ENCODE assay signal across 13 cellular contexts in the genomic region with DNA sequence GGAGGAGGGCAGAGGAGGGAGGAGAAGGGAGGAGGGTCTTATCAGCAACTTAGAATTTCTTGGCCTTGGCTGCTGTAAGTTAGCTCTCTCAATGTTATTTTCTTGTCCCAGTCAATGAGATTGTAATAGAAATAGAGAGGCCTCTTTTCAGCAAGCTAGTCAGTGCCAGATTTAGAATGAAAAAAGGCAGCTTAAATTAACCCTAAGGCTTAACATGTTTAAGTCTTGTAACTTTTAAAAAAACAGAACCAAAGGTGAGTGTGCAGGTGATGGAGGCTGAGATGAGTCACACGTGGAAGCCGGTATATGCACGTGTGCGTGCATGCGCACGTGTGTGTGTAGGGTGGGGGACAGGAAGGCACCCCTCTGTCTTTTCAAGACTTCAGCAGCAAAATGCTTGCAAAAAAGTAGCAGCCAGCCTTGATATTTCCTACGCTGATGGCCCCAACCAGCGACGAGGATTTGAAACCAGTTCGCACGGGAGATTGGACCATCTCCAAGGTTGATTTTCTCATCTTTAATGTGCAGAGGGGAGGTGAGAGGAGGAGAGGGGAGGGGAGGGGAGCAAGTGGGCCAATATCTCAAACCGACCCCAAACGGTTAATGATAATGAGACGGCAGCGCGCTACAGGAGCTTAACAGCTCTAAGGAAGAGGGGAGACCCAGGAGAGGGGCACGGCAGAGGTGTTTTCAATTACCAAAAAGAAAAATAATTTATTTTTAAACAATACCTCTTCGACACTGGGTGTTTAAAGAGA.
DNase-seq lines count a peak whose midpoint lies in the region; ATAC-seq and TF ChIP-seq lines count a peak whose summit lies in the region.
"Had no signal": no experiment of that assay in that cellular context is flagged by ENCODE, and none has a peak within 500 bp of the region (broad histone marks: within the 10 kb centered on the region; RNA-seq: fewer than 3 reads in every experiment).

No MANE protein-coding gene starts in this region.

- no peak overlapping the region for H2AFZ ChIP-seq in smooth muscle cell (ENCODE audit: low read depth)

- in situ Hi-C loops in astrocyte of the spinal cord (cut with HindIII; ENCODE audit: low sequenced_read_pairs): no loop called here

- H3K4me3 Mint-ChIP-seq in activated CD4-positive, alpha-beta T cell treated with anti-CD3 and anti-CD28 coated beads for 36 hours: no peak overlapping the region
- H3K4me3 Mint-ChIP-seq: activated CD4-positive, alpha-beta memory T cell treated with anti-CD3 and anti-CD28 coated beads, Interleukin-2, amount 10 ng/mL, durations not matched to agents 7 days and 5 days had no signal

- CTCF ChIA-PET in activated CD4-positive, alpha-beta T cell treated with anti-CD3 and anti-CD28 coated beads for 36 hours (lab: Charles Lee): interaction anchor here (0.8 kb wide), 1 partner anchor 761 kb away, joined by 3 read pairs; no protein-coding TSS in a partner anchor

- H3K27ac ChIP-seq in HUES6 (ENCODE audit: low read depth, low read length): peak overlapping the region; percentile 91; the same call in 1 of the 2 replicates
- H3K27ac ChIP-seq in smooth muscle cell (ENCODE audit: low read depth): no peak overlapping the region

- H3K36me3 ChIP-seq in HUES6 (ENCODE audit: control insufficient read depth, insufficient read depth, low read length): no peaks in the 10 kb centered on the region
- no peaks in the 10 kb centered on the region for H3K36me3 ChIP-seq in iPS-15b (ENCODE audit: control insufficient read depth, insufficient read depth, low read length)
- no peaks in the 10 kb centered on the region for H3K36me3 ChIP-seq in smooth muscle cell (ENCODE audit: low read depth)
- H3K36me3 ChIP-seq in BE2C: no peaks in the 10 kb centered on the region

- H3K4me3 ChIP-seq in HUES6 (ENCODE audit: low read depth, low read length): peak overlapping the region; percentile 36; the same call in 1 of the 2 replicates
- H3K4me3 ChIP-seq in astrocyte of the spinal cord (ENCODE audit: low read depth, low read length): no peak overlapping the region
- peak overlapping the region; percentile 33 for H3K4me3 ChIP-seq in iPS-15b (ENCODE audit: low read depth, low read length)
- no peak overlapping the region for H3K4me3 ChIP-seq in smooth muscle cell
- H3K4me3 ChIP-seq in BE2C (ENCODE audit: low read depth, low read length): no peak overlapping the region

- TF ChIP-seq POLR2A in GM18505 (IDR thresholded peaks at IDR 0.05; ENCODE audit: borderline replicate concordance, extremely low read depth, insufficient read depth, insufficient read length): no peak

- H3K4me1 Mint-ChIP-seq in activated CD4-positive, alpha-beta T cell treated with anti-CD3 and anti-CD28 coated beads for 36 hours: no peaks in the 10 kb centered on the region
- H3K4me1 Mint-ChIP-seq: activated CD4-positive, alpha-beta memory T cell treated with anti-CD3 and anti-CD28 coated beads, Interleukin-2, amount 10 ng/mL, durations not matched to agents 7 days and 5 days had no signal

- WGBS in smooth muscle cell (ENCODE audit: low lambda C conversion rate): 22% methylated on average over 18 of the region's 18 CpGs

- no peaks in the 10 kb centered on the region for H3K79me2 ChIP-seq in smooth muscle cell (ENCODE audit: low read depth)

- H3K9me3 ChIP-seq in HUES6 (ENCODE audit: control insufficient read depth, insufficient read depth, low read depth, low read length) (no peaks in the 10 kb centered on the region), iPS-15b (ENCODE audit: control insufficient read depth, insufficient read depth, low read length) (no peaks in the 10 kb centered on the region), smooth muscle cell (replicated peaks; ENCODE audit: low read depth) (no peaks in the 10 kb centered on the region), BE2C (no peaks in the 10 kb centered on the region)

- H3K4me1 ChIP-seq in HUES6 (ENCODE audit: control insufficient read depth, insufficient read depth, low read length): peaks cover 89% of the 10 kb centered on the region
- H3K4me1 ChIP-seq in iPS-15b (ENCODE audit: control insufficient read depth, insufficient read depth, low read length): peaks cover 58% of the 10 kb centered on the region
- peaks cover 73% of the 10 kb centered on the region for H3K4me1 ChIP-seq in smooth muscle cell (ENCODE audit: low read depth)
- H3K4me1 ChIP-seq in BE2C: peaks cover 44% of the 10 kb centered on the region

- POLR2A ChIA-PET in activated CD4-positive, alpha-beta T cell treated with anti-CD3 and anti-CD28 coated beads for 36 hours (lab: Charles Lee): interaction anchor here (0.6 kb wide), 1 partner anchor 152 kb away, joined by 6 read pairs; no protein-coding TSS in a partner anchor

- no peak overlapping the region for H3K27ac Mint-ChIP-seq in activated CD4-positive, alpha-beta T cell treated with anti-CD3 and anti-CD28 coated beads for 36 hours
- H3K27ac Mint-ChIP-seq: activated CD4-positive, alpha-beta memory T cell treated with anti-CD3 and anti-CD28 coated beads, Interleukin-2, amount 10 ng/mL, durations not matched to agents 7 days and 5 days had no signal

- H3K9me3 Mint-ChIP-seq in activated CD4-positive, alpha-beta T cell treated with anti-CD3 and anti-CD28 coated beads for 36 hours (ENCODE audit: low read depth): no peaks in the 10 kb centered on the region
- H3K9me3 Mint-ChIP-seq: activated CD4-positive, alpha-beta memory T cell treated with anti-CD3 and anti-CD28 coated beads, Interleukin-2, amount 10 ng/mL, durations not matched to agents 7 days and 5 days had no signal

- H3K27me3 ChIP-seq in HUES6 (ENCODE audit: control insufficient read depth, insufficient read depth, low read length): no peaks in the 10 kb centered on the region
- H3K27me3 ChIP-seq in iPS-15b (ENCODE audit: control insufficient read depth, insufficient read depth, low read length): no peaks in the 10 kb centered on the region
- H3K27me3 ChIP-seq in smooth muscle cell (ENCODE audit: low read depth): no peaks in the 10 kb centered on the region
- H3K27me3 ChIP-seq in BE2C: no peaks in the 10 kb centered on the region

- peak overlapping the region; percentile 91 for H3K9ac ChIP-seq in HUES6 (ENCODE audit: low read length)
- H3K9ac ChIP-seq in iPS-15b (ENCODE audit: low read depth, low read length): no peak overlapping the region
- H3K9ac ChIP-seq in smooth muscle cell (ENCODE audit: low read depth): no peak overlapping the region

- H3K27me3 Mint-ChIP-seq in activated CD4-positive, alpha-beta T cell treated with anti-CD3 and anti-CD28 coated beads for 36 hours: peaks cover 11% of the 10 kb centered on the region

- TF ChIP-seq CTCF in astrocyte of the spinal cord (IDR thresholded peaks at IDR 0.05; ENCODE audit: low read depth, low read length) (no peak), smooth muscle cell (IDR thresholded peaks at IDR 0.05; ENCODE audit: borderline replicate concordance, insufficient read depth, poor library complexity, severe bottlenecking) (no peak), BE2C (IDR thresholded peaks at IDR 0.05; ENCODE audit: low read depth, low read length) (no peak)

- DNase-seq in astrocyte of the spinal cord (ENCODE audit: low read depth, low spot score) (peak; percentile 30), smooth muscle cell (lab: John Stamatoyannopoulos, UW; ENCODE audit: unreplicated experiment) (no peak), BE2C (no peak), cortex of kidney (lab: John Stamatoyannopoulos, UW) (no peak)
- no peak for DNase-seq in activated CD4-positive, alpha-beta T cell treated with anti-CD3 and anti-CD28 coated beads for 36 hours
- DNase-seq: activated CD4-positive, alpha-beta memory T cell treated with anti-CD3 and anti-CD28 coated beads, Interleukin-2, amount 10 ng/mL, durations not matched to agents 7 days and 5 days; activated naive CD4-positive, alpha-beta T cell treated with anti-CD3 and anti-CD28 coated beads, Interleukin-2, amount 50 U/mL, for 16 hours; effector memory CD4-positive, alpha-beta T cell; T-helper 1 cell had no signal

- peak overlapping the region; percentile 83 for H3K4me2 ChIP-seq in smooth muscle cell

- intact Hi-C loops in activated CD4-positive, alpha-beta T cell treated with anti-CD3 and anti-CD28 coated beads for 36 hours (cut with DNase I, micrococcal nuclease): loop anchor here in 1 of 2 experiments (10.0 kb wide), 1 partner anchor 296 kb away; no protein-coding TSS in a partner anchor

- H3K36me3 Mint-ChIP-seq in activated CD4-positive, alpha-beta T cell treated with anti-CD3 and anti-CD28 coated beads for 36 hours (ENCODE audit: low read depth): no peaks in the 10 kb centered on the region

- H3F3A ChIP-seq in smooth muscle cell (ENCODE audit: low read depth): peaks cover 17% of the 10 kb centered on the region

- ATAC-seq in GM18505 (IDR thresholded peaks at IDR 0.05; ENCODE audit: unreplicated experiment): no peak
- no peak for ATAC-seq in activated CD4-positive, alpha-beta T cell treated with anti-CD3 and anti-CD28 coated beads for 36 hours
- ATAC-seq: HCT116 had no signal

- H4K20me1 ChIP-seq in smooth muscle cell (ENCODE audit: low read depth): no peaks in the 10 kb centered on the region

Comparison
In these comparisons a context has a peak if more than half of its experiments do, and no peak if none do; other contexts are left out.
1. H3K4me3 ChIP-seq: peak in HUES6 (single experiment) and iPS-15b (single experiment); none in astrocyte of the spinal cord (single experiment), smooth muscle cell (single experiment) and BE2C (single experiment).